In genomic region chr22:36762687-36763260, GRCh38 we compare ENCODE assay signal across 20 cellular contexts. TPM values are rescaled to one million over a fixed set of nuclear protein-coding genes. Genes with fewer than 3 reads are reported as not detected.
DNase-seq lines count a peak whose midpoint lies in the region; ATAC-seq and TF ChIP-seq lines count a peak whose summit lies in the region.
"Had no signal": no experiment of that assay in that cellular context is flagged by ENCODE, and none has a peak within 500 bp of the region (broad histone marks: within the 10 kb centered on the region; RNA-seq: fewer than 3 reads in every experiment).

No MANE protein-coding gene starts in this region.

- peaks cover 0 to 27% (median 7%) of the 10 kb centered on the region in 4 donors for H3K36me3 ChIP-seq in upper lobe of left lung
- H3K36me3 ChIP-seq: colonic mucosa had no signal

- peak; percentile 13 for DNase-seq in activated CD4-positive, CD25-positive, alpha-beta regulatory T cell treated with anti-CD3 and anti-CD28 coated beads, Interleukin-2, amount 50 U/mL, for 72 hours
- no peak for DNase-seq in activated CD4-positive, CD25-positive, alpha-beta regulatory T cell (lab: John Stamatoyannopoulos, UW)
- DNase-seq in fibroblast of pulmonary artery (ENCODE audit: low read depth) (peak; percentile 45), left colon (peak; percentile 42 to 62), upper lobe of left lung (peak; percentile 60 to 85), G401 (ENCODE audit: low spot score) (no peak)
- DNase-seq: 8988T; aorta; CD8-positive, alpha-beta T cell; colonic mucosa; EL; NCI-H774; RPMI8226; T-helper 1 cell had no signal

- no peaks in the 10 kb centered on the region for H3K27me3 ChIP-seq in upper lobe of left lung
- H3K27me3 ChIP-seq: colonic mucosa, tibial artery had no signal

- no peaks in the 10 kb centered on the region for H3K9me3 ChIP-seq in upper lobe of left lung
- H3K9me3 ChIP-seq: colonic mucosa, tibial artery had no signal

- no peak for ATAC-seq in left colon
- ATAC-seq in upper lobe of left lung (ENCODE audit: low FRiP score in 2 of 2), result peak in 1 of 2 donors; percentile 31
- no peak for ATAC-seq in HG03025 (IDR thresholded peaks at IDR 0.05; ENCODE audit: low FRiP score, unreplicated experiment)
- no peak for ATAC-seq in GM19463 (IDR thresholded peaks at IDR 0.05; ENCODE audit: unreplicated experiment)
- ATAC-seq: CD8-positive, alpha-beta T cell; GM12878 had no signal

- H3K27ac ChIP-seq in upper lobe of left lung, result no peak overlapping the region
- H3K27ac ChIP-seq: colonic mucosa, tibial artery had no signal

- in situ Hi-C loops in G401 (cut with HindIII; ENCODE audit: low sequenced_read_pairs), result no loop called here

- TF ChIP-seq POLR2A in upper lobe of left lung (IDR thresholded peaks at IDR 0.05), result no peak

- H3K4me1 ChIP-seq in upper lobe of left lung, result peaks cover 0 to 11% (median 0%) of the 10 kb centered on the region in 4 donors
- H3K4me1 ChIP-seq: colonic mucosa, tibial artery had no signal

- intact Hi-C loops in left colon (cut with DNase I, micrococcal nuclease), result loop anchor here in 1 of 2 donors (10.0 kb wide), 1 partner anchor 218 kb away; no protein-coding TSS in a partner anchor

- H3K4me3 ChIP-seq in fibroblast of pulmonary artery (replicated peaks; ENCODE audit: low read depth, low read length) (no peak overlapping the region), upper lobe of left lung (no peak overlapping the region)
- H3K4me3 ChIP-seq: colonic mucosa, GM12878, tibial artery had no signal

- TF ChIP-seq CTCF in fibroblast of pulmonary artery (IDR thresholded peaks at IDR 0.05; ENCODE audit: low read length, missing control alignments) (no peak), upper lobe of left lung (IDR thresholded peaks at IDR 0.05) (no peak)

- 60 to 76% methylated on average over 17 of the region's 17 CpGs for WGBS in upper lobe of left lung, 2 donors

- TF ChIP-seq EP300 in upper lobe of left lung (IDR thresholded peaks at IDR 0.05), result no peak

RNA-seq across cellular contexts. Expression of gene IFT27, which starts 13.1 kb away (rescaled TPM):
- 10 to 100 TPM; 26.5 to 30.1 TPM for total RNA-seq in left colon
- 10 to 100 TPM; 12.6 to 43.0 (median 27.4) TPM for total RNA-seq in upper lobe of left lung
- 30.3 and 34.5 TPM in 2 replicates for total RNA-seq in G401 (2014; rRNA removed; shearing (Covaris generic))

RNA-seq across cellular contexts. Expression of gene PVALB, which starts 54.1 kb away (rescaled TPM):
- total RNA-seq in left colon (not detected), upper lobe of left lung (1 to 10 TPM in 3 of 6 donors, not detected in 3; 1.5 to 3.3 (median 1.8) TPM)
- total RNA-seq in G401 (2014; rRNA removed; shearing (Covaris generic)), result not detected in 2 replicates
- total RNA-seq: aorta; CD8-positive, alpha-beta T cell; colonic mucosa; epithelial cell of proximal tubule; GM12878; mesenteric fat pad had no signal

RNA-seq across cellular contexts. Expression of gene CACNG2, which starts 59.2 kb away (rescaled TPM):
- total RNA-seq in left colon (not detected), upper lobe of left lung (not detected)
- not detected in 2 replicates for total RNA-seq in G401 (2014; rRNA removed; shearing (Covaris generic))
- total RNA-seq: aorta; CD8-positive, alpha-beta T cell; colonic mucosa; epithelial cell of proximal tubule; GM12878 had no signal

Comparison
In these comparisons a context has a peak if more than half of its experiments do, and no peak if none do; other contexts are left out.
1. DNase-seq: peak in activated CD4-positive, CD25-positive, alpha-beta regulatory T cell treated with anti-CD3 and anti-CD28 coated beads, Interleukin-2, amount 50 U/mL, for 72 hours (single experiment), fibroblast of pulmonary artery (single experiment), left colon (2 of 2) and upper lobe of left lung (2 of 2); none in activated CD4-positive, CD25-positive, alpha-beta regulatory T cell (0 of 4) and G401 (single experiment).